ENCODE assay signal across 8 cellular contexts in genomic region chr13:76885203-76886004, GRCh38. TPM values are rescaled to one million over a fixed set of nuclear protein-coding genes. Genes with fewer than 3 reads are reported as not detected.
DNase-seq lines count a peak whose midpoint lies in the region; ATAC-seq and TF ChIP-seq lines count a peak whose summit lies in the region.

No MANE protein-coding gene starts in this region.

- no peaks in the 10 kb centered on the region for H3K36me3 ChIP-seq in muscle layer of duodenum (ENCODE audit: control insufficient read depth in 1 of 2, insufficient read depth in 2 of 2, low read length in 2 of 2)

- TF ChIP-seq CTCF in AG10803 (conservative IDR thresholded peaks at IDR 0.05; ENCODE audit: low read length): peak; percentile 48
- TF ChIP-seq CTCF in epithelial cell of proximal tubule (conservative IDR thresholded peaks at IDR 0.05; ENCODE audit: low read depth, low read length): peak; percentile 54

- H3K4me3 ChIP-seq in AG10803 (ENCODE audit: low read length): peak overlapping the region; percentile 71
- peak overlapping the region; percentile 62 for H3K4me3 ChIP-seq in epithelial cell of proximal tubule (ENCODE audit: low read depth, low read length)
- H3K4me3 ChIP-seq in muscle layer of duodenum (ENCODE audit: low read depth in 1 of 2, low read length in 2 of 2): peak overlapping the region; percentile 59 to 88

- peak overlapping the region; percentile 91 to 94 for H3K4me3 Mint-ChIP-seq in stimulated activated naive B cell treated with anti-CD40 and anti-IgM and Interleukin-4, amounts not matched to agents 10 μg/mL and 1 μg/mL and 100 μg/mL, for 72 hours

- DNase-seq in AG10803 (ENCODE audit: low read depth): peak; percentile 66
- DNase-seq in NCI-H82 treated with DMSO at 0.1 percent for 48 hours (lab: John Stamatoyannopoulos, UW; ENCODE audit: unreplicated experiment): peak; percentile 48
- DNase-seq in activated T-cell treated with anti-CD3 and anti-CD28 coated beads for 48 hours (ENCODE audit: low read depth): peak; percentile 50
- DNase-seq in epithelial cell of proximal tubule (ENCODE audit: low read depth): no peak
- peak; percentile 49 for DNase-seq in stimulated activated naive B cell treated with anti-CD40 and anti-IgM and Interleukin-4, amounts not matched to agents 10 μg/mL and 1 μg/mL and 100 μg/mL, for 72 hours

- H3K36me3 Mint-ChIP-seq in stimulated activated naive B cell treated with anti-CD40 and anti-IgM and Interleukin-4, amounts not matched to agents 10 μg/mL and 1 μg/mL and 100 μg/mL, for 72 hours: peaks cover 3 to 4% of the 10 kb centered on the region in 2 donors

- peak; percentile 37 for ATAC-seq in GM18873 (IDR thresholded peaks at IDR 0.05; ENCODE audit: low FRiP score, unreplicated experiment)
- ATAC-seq in HG03108 (IDR thresholded peaks at IDR 0.05; ENCODE audit: unreplicated experiment): peak; percentile 40
- peak; percentile 57 to 59 for ATAC-seq in stimulated activated naive B cell treated with anti-CD40 and anti-IgM and Interleukin-4, amounts not matched to agents 10 μg/mL and 1 μg/mL and 100 μg/mL, for 72 hours (replicated peaks)

- no peaks in the 10 kb centered on the region for H3K27me3 ChIP-seq in muscle layer of duodenum (ENCODE audit: low read depth, low read length)

- H3K9me3 Mint-ChIP-seq in stimulated activated naive B cell treated with anti-CD40 and anti-IgM and Interleukin-4, amounts not matched to agents 10 μg/mL and 1 μg/mL and 100 μg/mL, for 72 hours: no peaks in the 10 kb centered on the region

- peaks cover 28 to 29% of the 10 kb centered on the region in 2 donors for H3K27me3 Mint-ChIP-seq in stimulated activated naive B cell treated with anti-CD40 and anti-IgM and Interleukin-4, amounts not matched to agents 10 μg/mL and 1 μg/mL and 100 μg/mL, for 72 hours

- H3K9me3 ChIP-seq in muscle layer of duodenum (ENCODE audit: control insufficient read depth in 1 of 2, low read length in 2 of 2): no peaks in the 10 kb centered on the region

- peaks cover 0 to 15% of the 10 kb centered on the region in 2 donors for H3K4me1 ChIP-seq in muscle layer of duodenum (ENCODE audit: control insufficient read depth in 1 of 2, insufficient read depth in 2 of 2, low read length in 2 of 2)

- H3K4me1 Mint-ChIP-seq in stimulated activated naive B cell treated with anti-CD40 and anti-IgM and Interleukin-4, amounts not matched to agents 10 μg/mL and 1 μg/mL and 100 μg/mL, for 72 hours: peaks cover 19 to 36% of the 10 kb centered on the region in 2 donors

- peak overlapping the region; percentile 78 for H3K27ac ChIP-seq in muscle layer of duodenum (ENCODE audit: low read length)

- H3K27ac Mint-ChIP-seq in stimulated activated naive B cell treated with anti-CD40 and anti-IgM and Interleukin-4, amounts not matched to agents 10 μg/mL and 1 μg/mL and 100 μg/mL, for 72 hours: peak overlapping the region; percentile 73

RNA-seq across cellular contexts. Expression of gene KCTD12, which starts 0.8 kb away (rescaled TPM):
- total RNA-seq in epithelial cell of proximal tubule: 3.7 and 4.1 TPM in 2 replicates
